Comparison of ENCODE assay signal across 8 cellular contexts in the genomic region with DNA sequence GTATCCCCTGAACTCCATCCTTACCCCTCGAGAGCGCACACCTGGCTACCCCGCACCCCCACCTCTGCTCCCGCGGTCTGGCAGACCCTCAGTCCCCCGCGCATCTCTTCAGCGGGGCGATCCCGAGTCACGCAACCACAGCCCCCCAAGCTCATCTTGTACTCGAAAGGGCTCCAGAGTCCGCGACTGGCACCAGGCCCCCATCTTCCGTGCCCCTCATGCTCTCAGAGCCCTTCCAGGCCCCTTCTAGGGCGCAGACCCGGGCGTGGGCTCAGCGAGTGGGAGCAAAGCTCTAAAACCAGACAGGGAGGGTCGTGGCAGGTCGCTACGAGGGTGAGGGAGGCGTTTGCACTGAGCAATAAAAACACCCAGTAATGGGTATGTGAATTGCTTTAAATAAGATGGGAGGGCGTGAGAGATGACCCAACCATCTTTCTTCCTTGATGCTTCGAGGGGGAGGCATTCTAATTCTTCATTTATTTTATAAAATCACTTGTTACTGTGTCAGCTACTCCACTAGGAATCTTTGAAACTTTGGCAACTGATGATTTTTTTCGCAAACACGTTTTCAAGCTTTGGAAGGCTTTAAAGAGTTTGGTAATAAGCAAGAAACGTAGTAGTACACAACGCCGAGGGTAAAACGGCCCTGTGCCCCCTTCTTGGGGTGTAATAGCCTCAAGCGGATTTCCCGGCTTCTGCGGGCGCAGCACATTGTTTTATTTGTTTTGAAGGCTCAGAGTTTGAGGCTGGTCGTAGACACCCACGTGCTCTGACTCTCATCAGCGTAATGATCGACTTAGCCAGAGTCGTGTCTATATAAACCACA. TPM values are rescaled to one million over a fixed set of nuclear protein-coding genes. Genes with fewer than 3 reads are reported as not detected.
DNase-seq lines count a peak whose midpoint lies in the region; ATAC-seq and TF ChIP-seq lines count a peak whose summit lies in the region.

No MANE protein-coding gene starts in this region.

- intact Hi-C loops in gastrocnemius medialis (cut with DNase I; ENCODE audit: low total_unique reads) = loop anchor here (2.0 to 5.0 kb wide), 3 partner anchors 41 to 765 kb away; no protein-coding TSS in a partner anchor

- no peak for TF ChIP-seq CTCF in AG10803 (conservative IDR thresholded peaks at IDR 0.05; ENCODE audit: low read length)
- no peak for TF ChIP-seq CTCF in foreskin keratinocyte (conservative IDR thresholded peaks at IDR 0.05)
- no peak for TF ChIP-seq CTCF in gastrocnemius medialis (IDR thresholded peaks at IDR 0.05 in 4 of 5, conservative IDR thresholded peaks at IDR 0.05 in 1 of 5)

- DNase-seq in AG10803 (ENCODE audit: low read depth) = peak; percentile 60
- peak; percentile 44 to 47 for DNase-seq in Kasumi-1 (lab: John Stamatoyannopoulos, UW)
- DNase-seq in activated T-cell treated with anti-CD3 and anti-CD28 coated beads, Interleukin-2, amount 50 U/mL, for 4 hours = peak; percentile 45
- DNase-seq in foreskin keratinocyte = peak in 1 of 2 donors; percentile 40
- no peak for DNase-seq in gastrocnemius medialis
- DNase-seq in NCI-H2029 (lab: John Stamatoyannopoulos, UW) = no peak
- DNase-seq in NCI-H2227 treated with DMSO at 0.1 percent for 48 hours (lab: John Stamatoyannopoulos, UW) = no peak

- in situ Hi-C loops in gastrocnemius medialis (cut with MboI; ENCODE audit: low sequenced_read_pairs in 4 of 4) = loop anchor here in 3 of 4 donors (10.0 to 25.0 kb wide), 3 partner anchors 292 to 758 kb away; no protein-coding TSS in a partner anchor

- H3K4me1 ChIP-seq in foreskin keratinocyte = peaks cover 6% of the 10 kb centered on the region
- H3K4me1 ChIP-seq in gastrocnemius medialis = peaks cover 16 to 32% of the 10 kb centered on the region in 2 donors

- H3K27ac ChIP-seq in foreskin keratinocyte (peak overlapping the region; percentile 53), gastrocnemius medialis (no peak overlapping the region)

- H3K9me3 ChIP-seq in gastrocnemius medialis = no peaks in the 10 kb centered on the region

- H3K27me3 ChIP-seq in foreskin keratinocyte (no peaks in the 10 kb centered on the region), gastrocnemius medialis (peaks cover 56 to 72% (median 71%) of the 10 kb centered on the region in 3 donors)

- H3K9me3 Mint-ChIP-seq in activated T-cell treated with anti-CD3 and anti-CD28 coated beads, Interleukin-2, amount 50 U/mL, for 4 hours = no peaks in the 10 kb centered on the region

- H3K4me3 Mint-ChIP-seq in activated T-cell treated with anti-CD3 and anti-CD28 coated beads, Interleukin-2, amount 50 U/mL, for 4 hours = peak overlapping the region; percentile 92

- no peak for TF ChIP-seq POLR2A in gastrocnemius medialis (IDR thresholded peaks at IDR 0.05)

- H3K4me1 Mint-ChIP-seq in activated T-cell treated with anti-CD3 and anti-CD28 coated beads, Interleukin-2, amount 50 U/mL, for 4 hours (ENCODE audit: low read depth) = peaks cover 50% of the 10 kb centered on the region

- ATAC-seq in activated T-cell treated with anti-CD3 and anti-CD28 coated beads, Interleukin-2, amount 50 U/mL, for 4 hours = peak; percentile 29 to 30
- ATAC-seq in foreskin keratinocyte (peak; percentile 8), gastrocnemius medialis (no peak), GM21786 (IDR thresholded peaks at IDR 0.05; ENCODE audit: unreplicated experiment) (no peak)

- no peaks in the 10 kb centered on the region for H3K36me3 Mint-ChIP-seq in activated T-cell treated with anti-CD3 and anti-CD28 coated beads, Interleukin-2, amount 50 U/mL, for 4 hours (ENCODE audit: insufficient read depth)

- peaks cover 21% of the 10 kb centered on the region for H3K27me3 Mint-ChIP-seq in activated T-cell treated with anti-CD3 and anti-CD28 coated beads, Interleukin-2, amount 50 U/mL, for 4 hours (ENCODE audit: low read depth)

- H3K4me3 ChIP-seq in AG10803 (ENCODE audit: low read length) (peak overlapping the region; percentile 90), gastrocnemius medialis (peak overlapping the region; percentile 24 to 75 (median 46))

- H3K36me3 ChIP-seq in gastrocnemius medialis = no peaks in the 10 kb centered on the region

RNA-seq across cellular contexts. Expression of gene SUPT3H, which starts 42.6 kb away (rescaled TPM):
- total RNA-seq in activated T-cell treated with anti-CD3 and anti-CD28 coated beads, Interleukin-2, amount 50 U/mL, for 4 hours = 10 to 100 TPM; 14.1 to 15.7 (median 15.7) TPM
- total RNA-seq in foreskin keratinocyte (5.0 and 6.9 TPM in 2 replicates), gastrocnemius medialis (1 to 10 TPM; 1.5 to 9.0 (median 4.2) TPM)
- 9.0 and 10.7 TPM in 2 replicates for polyA plus RNA-seq in foreskin keratinocyte

Comparison
In these comparisons a context has a peak if more than half of its experiments do, and no peak if none do; other contexts are left out.
1. DNase-seq: peak in AG10803 (single experiment), Kasumi-1 (2 of 2) and activated T-cell treated with anti-CD3 and anti-CD28 coated beads, Interleukin-2, amount 50 U/mL, for 4 hours (single experiment); none in gastrocnemius medialis (0 of 2), NCI-H2029 (single experiment) and NCI-H2227 treated with DMSO at 0.1 percent for 48 hours (single experiment).
2. ATAC-seq: peak in activated T-cell treated with anti-CD3 and anti-CD28 coated beads, Interleukin-2, amount 50 U/mL, for 4 hours (2 of 2) and foreskin keratinocyte (single experiment); none in gastrocnemius medialis (0 of 2) and GM21786 (single experiment).